In the genomic region with DNA sequence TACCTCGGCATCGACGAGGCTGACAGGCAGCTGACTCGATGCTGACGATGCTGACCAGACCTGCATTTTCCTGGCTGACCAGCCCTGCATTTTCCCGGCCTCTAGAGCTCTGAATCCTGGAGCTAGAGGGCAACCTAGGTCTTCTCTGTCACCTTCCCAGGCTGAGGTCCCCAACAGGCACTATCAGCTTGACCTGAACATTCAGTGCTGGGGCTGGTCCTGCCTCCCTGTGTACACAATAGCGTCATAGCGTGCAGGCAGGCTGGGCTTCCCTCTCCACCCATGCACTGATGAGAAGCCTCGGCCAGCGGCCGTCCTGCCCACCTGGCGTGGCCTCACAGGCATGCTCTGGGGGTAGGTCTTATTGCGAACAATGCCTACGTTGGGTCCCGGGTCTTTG, we compare ENCODE assay signal across 2 cellular contexts.
TF ChIP-seq lines count a peak whose summit lies in the region.

No MANE protein-coding gene starts in this region.

TF ChIP-seq in IMR-90, 13 proteins besides CTCF, POLR2A, EP300 and RAD21:
- TF ChIP-seq BHLHE40 (IDR thresholded peaks at IDR 0.05; ENCODE audit: low read depth, low read length) (no peak), RCOR1 (IDR thresholded peaks at IDR 0.05; ENCODE audit: insufficient replicate concordance, low read length) (no peak), RFX5 (IDR thresholded peaks at IDR 0.05; ENCODE audit: low read depth, low read length) (no peak), MAZ (IDR thresholded peaks at IDR 0.05; ENCODE audit: borderline replicate concordance, low read depth, low read length) (no peak), MXI1 (IDR thresholded peaks at IDR 0.05; ENCODE audit: borderline replicate concordance, low read depth, low read length) (no peak)

TF ChIP-seq in HepG2, 621 proteins besides CTCF, POLR2A, EP300 and RAD21:
- TF ChIP-seq STAG1 (CRISPR knock-in tag; IDR thresholded peaks at IDR 0.05) (peak; percentile 22; the same call in 1 of the 2 replicates), KLF13 (CRISPR knock-in tag; IDR thresholded peaks at IDR 0.05) (no peak)
- TF ChIP-seq, protein P1, sequence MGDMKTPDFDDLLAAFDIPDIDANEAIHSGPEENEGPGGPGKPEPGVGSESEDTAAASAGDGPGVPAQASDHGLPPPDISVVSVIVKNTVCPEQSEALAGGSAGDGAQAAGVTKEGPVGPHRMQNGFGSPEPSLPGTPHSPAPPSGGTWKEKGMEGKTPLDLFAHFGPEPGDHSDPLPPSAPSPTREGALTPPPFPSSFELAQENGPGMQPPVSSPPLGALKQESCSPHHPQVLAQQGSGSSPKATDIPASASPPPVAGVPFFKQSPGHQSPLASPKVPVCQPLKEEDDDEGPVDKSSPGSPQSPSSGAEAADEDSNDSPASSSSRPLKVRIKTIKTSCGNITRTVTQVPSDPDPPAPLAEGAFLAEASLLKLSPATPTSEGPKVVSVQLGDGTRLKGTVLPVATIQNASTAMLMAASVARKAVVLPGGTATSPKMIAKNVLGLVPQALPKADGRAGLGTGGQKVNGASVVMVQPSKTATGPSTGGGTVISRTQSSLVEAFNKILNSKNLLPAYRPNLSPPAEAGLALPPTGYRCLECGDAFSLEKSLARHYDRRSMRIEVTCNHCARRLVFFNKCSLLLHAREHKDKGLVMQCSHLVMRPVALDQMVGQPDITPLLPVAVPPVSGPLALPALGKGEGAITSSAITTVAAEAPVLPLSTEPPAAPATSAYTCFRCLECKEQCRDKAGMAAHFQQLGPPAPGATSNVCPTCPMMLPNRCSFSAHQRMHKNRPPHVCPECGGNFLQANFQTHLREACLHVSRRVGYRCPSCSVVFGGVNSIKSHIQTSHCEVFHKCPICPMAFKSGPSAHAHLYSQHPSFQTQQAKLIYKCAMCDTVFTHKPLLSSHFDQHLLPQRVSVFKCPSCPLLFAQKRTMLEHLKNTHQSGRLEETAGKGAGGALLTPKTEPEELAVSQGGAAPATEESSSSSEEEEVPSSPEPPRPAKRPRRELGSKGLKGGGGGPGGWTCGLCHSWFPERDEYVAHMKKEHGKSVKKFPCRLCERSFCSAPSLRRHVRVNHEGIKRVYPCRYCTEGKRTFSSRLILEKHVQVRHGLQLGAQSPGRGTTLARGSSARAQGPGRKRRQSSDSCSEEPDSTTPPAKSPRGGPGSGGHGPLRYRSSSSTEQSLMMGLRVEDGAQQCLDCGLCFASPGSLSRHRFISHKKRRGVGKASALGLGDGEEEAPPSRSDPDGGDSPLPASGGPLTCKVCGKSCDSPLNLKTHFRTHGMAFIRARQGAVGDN (CRISPR knock-in tag; IDR thresholded peaks at IDR 0.05): 0 out of 2 replicates have a peak, but pooled peaks have one; percentile 10
